Comparison of ENCODE assay signal across 18 cellular contexts in genomic region chr17:78878261-78878660, GRCh38. TPM values are rescaled to one million over a fixed set of nuclear protein-coding genes. Genes with fewer than 3 reads are reported as not detected.
DNase-seq lines count a peak whose midpoint lies in the region; ATAC-seq, FAIRE-seq and TF ChIP-seq lines count a peak whose summit lies in the region.
"Had no signal": no experiment of that assay in that cellular context is flagged by ENCODE, and none has a peak within 500 bp of the region (broad histone marks: within the 10 kb centered on the region; RNA-seq: fewer than 3 reads in every experiment).

No MANE protein-coding gene starts in this region.

- TF ChIP-seq CTCF in astrocyte (IDR thresholded peaks at IDR 0.05; ENCODE audit: insufficient read depth, low read depth, low read length) (no peak), transverse colon (IDR thresholded peaks at IDR 0.05) (no peak), psoas muscle (IDR thresholded peaks at IDR 0.05) (no peak)

- peak overlapping the region; percentile 30 for H3K27ac Mint-ChIP-seq in activated T-cell treated with anti-CD3 and anti-CD28 coated beads, Interleukin-2, amount 50 U/mL, for 24 hours
- H3K27ac Mint-ChIP-seq in astrocyte (ENCODE audit: unreplicated experiment) = no peak overlapping the region
- peak overlapping the region in 7 of 9 donors; percentile 54 to 91 (median 72) for H3K27ac Mint-ChIP-seq in naive thymus-derived CD4-positive, alpha-beta T cell

- ATAC-seq in naive thymus-derived CD4-positive, alpha-beta T cell = no peak
- ATAC-seq in psoas muscle = no peak

- peak overlapping the region; percentile 73 for H3K9ac ChIP-seq in astrocyte (ENCODE audit: low read length)

- CTCF ChIA-PET in naive thymus-derived CD4-positive, alpha-beta T cell (lab: Charles Lee) = no interaction called here

- no peak overlapping the region for H3K4me3 Mint-ChIP-seq in activated T-cell treated with anti-CD3 and anti-CD28 coated beads, Interleukin-2, amount 50 U/mL, for 24 hours
- H3K4me3 Mint-ChIP-seq in astrocyte (ENCODE audit: unreplicated experiment) = no peak overlapping the region
- peak overlapping the region in 7 of 10 donors; percentile 7 to 87 (median 49) for H3K4me3 Mint-ChIP-seq in naive thymus-derived CD4-positive, alpha-beta T cell

- no peak for TF ChIP-seq POLR2A in transverse colon (IDR thresholded peaks at IDR 0.05)

- POLR2A ChIA-PET in naive thymus-derived CD4-positive, alpha-beta T cell (lab: Charles Lee) = no interaction called here

- H3K36me3 ChIP-seq in astrocyte (ENCODE audit: insufficient read depth, low read length) (no peaks in the 10 kb centered on the region), transverse colon (no peaks in the 10 kb centered on the region), psoas muscle (ENCODE audit: insufficient read depth in 1 of 2, low read depth in 1 of 2) (no peaks in the 10 kb centered on the region)
- H3K36me3 ChIP-seq in naive thymus-derived CD4-positive, alpha-beta T cell (ENCODE audit: control insufficient read depth in 2 of 3, insufficient read depth in 3 of 3, low read length in 3 of 3) = no peaks in the 10 kb centered on the region
- H3K36me3 ChIP-seq: thyroid gland had no signal

- H3K27ac ChIP-seq in astrocyte (ENCODE audit: low read depth, low read length) (peak overlapping the region; percentile 3), transverse colon (peak overlapping the region in 3 of 4 donors; percentile 85 to 87 (median 86)), psoas muscle (no peak overlapping the region)
- H3K27ac ChIP-seq in naive thymus-derived CD4-positive, alpha-beta T cell (ENCODE audit: low read depth, low read length) = no peak overlapping the region

- no peak overlapping the region for H3K4me2 ChIP-seq in astrocyte (ENCODE audit: low read length)

- TF ChIP-seq EP300 in transverse colon (IDR thresholded peaks at IDR 0.05; ENCODE audit: low read depth) = no peak

- FAIRE-seq in astrocyte (lab: Jason Lieb, UNC) = no peak

- H3K9me3 Mint-ChIP-seq in activated T-cell treated with anti-CD3 and anti-CD28 coated beads, Interleukin-2, amount 50 U/mL, for 24 hours = no peaks in the 10 kb centered on the region
- no peaks in the 10 kb centered on the region for H3K9me3 Mint-ChIP-seq in astrocyte (ENCODE audit: unreplicated experiment)
- no peaks in the 10 kb centered on the region for H3K9me3 Mint-ChIP-seq in naive thymus-derived CD4-positive, alpha-beta T cell
- H3K9me3 Mint-ChIP-seq: CD4-positive, alpha-beta memory T cell; immature natural killer cell had no signal

- WGBS in transverse colon (ENCODE audit: low coverage in 1 of 2), 2 donors = 93% methylated on average over 15 of the region's 15 CpGs; no CpG with 5 or more reads in 1 of the 2 donors
- WGBS in psoas muscle, 3 donors = 92 to 95% (median 95%) methylated on average over 15 of the region's 15 CpGs

- in situ Hi-C loops in transverse colon (cut with MboI; ENCODE audit: low pct_ligation_motif_present in 1 of 4, low pct_unique_long_range_greater_than_20kb in 1 of 4, low sequenced_read_pairs in 3 of 4) = no loop called here

- DNase-seq in activated T-cell treated with anti-CD3 and anti-CD28 coated beads, Interleukin-2, amount 50 U/mL, for 24 hours = no peak
- DNase-seq in activated T-cell treated with anti-CD3 and anti-CD28 coated beads, Interleukin-2, amount 50 U/mL, for 1 hour = no peak
- DNase-seq in astrocyte (ENCODE audit: low read depth) = no peak
- no peak for DNase-seq in naive thymus-derived CD4-positive, alpha-beta T cell
- DNase-seq in transverse colon = no peak
- DNase-seq in psoas muscle = no peak
- DNase-seq in NCI-H1048 (lab: John Stamatoyannopoulos, UW) = no peak
- no peak for DNase-seq in NCI-H2029 (lab: John Stamatoyannopoulos, UW)
- DNase-seq: CD4-positive, alpha-beta memory T cell; DMS53; effector CD8-positive, alpha-beta T cell; head of caudate nucleus; immature natural killer cell; NCI-H1436 treated with DMSO at 0.1 percent for 48 hours; NK-92 treated with Interleukin-12 subunit alpha and Interleukin-12 subunit beta, amount 100 ng/mL, for 24 hours; RPMI8226; thyroid gland had no signal

- intact Hi-C loops in naive thymus-derived CD4-positive, alpha-beta T cell (cut with micrococcal nuclease) = no loop called here
- intact Hi-C loops in transverse colon (cut with DNase I; ENCODE audit: low total_unique reads) (no loop called here), psoas muscle (cut with DNase I) (loop anchor here in 1 of 2 donors (5.0 kb wide), 1 partner anchor 54 kb away; no protein-coding TSS in a partner anchor)

- no peaks in the 10 kb centered on the region for H3K36me3 Mint-ChIP-seq in activated T-cell treated with anti-CD3 and anti-CD28 coated beads, Interleukin-2, amount 50 U/mL, for 24 hours (ENCODE audit: low read depth)
- H3K36me3 Mint-ChIP-seq in astrocyte (ENCODE audit: low read depth, unreplicated experiment) = peaks cover 23% of the 10 kb centered on the region
- no peaks in the 10 kb centered on the region for H3K36me3 Mint-ChIP-seq in naive thymus-derived CD4-positive, alpha-beta T cell
- H3K36me3 Mint-ChIP-seq: CD4-positive, alpha-beta memory T cell had no signal

- peaks cover 7% of the 10 kb centered on the region for H3K27me3 Mint-ChIP-seq in activated T-cell treated with anti-CD3 and anti-CD28 coated beads, Interleukin-2, amount 50 U/mL, for 24 hours
- H3K27me3 Mint-ChIP-seq in astrocyte (ENCODE audit: low read depth, unreplicated experiment) = no peaks in the 10 kb centered on the region
- peaks cover 0 to 25% (median 0%) of the 10 kb centered on the region in 5 donors for H3K27me3 Mint-ChIP-seq in naive thymus-derived CD4-positive, alpha-beta T cell

- H3K4me1 ChIP-seq in astrocyte (ENCODE audit: insufficient read depth, low read length) (peaks cover 50% of the 10 kb centered on the region), transverse colon (peaks cover 30 to 66% (median 34%) of the 10 kb centered on the region in 4 donors), psoas muscle (peaks cover 48% of the 10 kb centered on the region)
- peaks cover 0 to 17% of the 10 kb centered on the region in 2 donors for H3K4me1 ChIP-seq in naive thymus-derived CD4-positive, alpha-beta T cell (ENCODE audit: control insufficient read depth in 2 of 2, insufficient read depth in 2 of 2, low read length in 2 of 2)

- H3K4me1 Mint-ChIP-seq in activated T-cell treated with anti-CD3 and anti-CD28 coated beads, Interleukin-2, amount 50 U/mL, for 24 hours (ENCODE audit: low read depth) = peaks cover 19% of the 10 kb centered on the region
- H3K4me1 Mint-ChIP-seq in astrocyte (ENCODE audit: low read depth, unreplicated experiment) = peaks cover 31% of the 10 kb centered on the region
- H3K4me1 Mint-ChIP-seq in naive thymus-derived CD4-positive, alpha-beta T cell = peaks cover 20 to 37% (median 32%) of the 10 kb centered on the region in 7 donors

- H3K4me3 ChIP-seq in astrocyte (ENCODE audit: insufficient read depth, low read depth, low read length) (no peak overlapping the region), transverse colon (no peak overlapping the region), psoas muscle (no peak overlapping the region)
- no peak overlapping the region for H3K4me3 ChIP-seq in naive thymus-derived CD4-positive, alpha-beta T cell (ENCODE audit: low read length)
- H3K4me3 ChIP-seq: lung, thyroid gland had no signal

- peaks cover 33% of the 10 kb centered on the region for H4K20me1 ChIP-seq in astrocyte (ENCODE audit: insufficient read depth, low read length)

- H3K9me3 ChIP-seq in astrocyte (ENCODE audit: insufficient read depth, low read depth, low read length) (no peaks in the 10 kb centered on the region), transverse colon (no peaks in the 10 kb centered on the region), psoas muscle (no peaks in the 10 kb centered on the region)
- no peaks in the 10 kb centered on the region for H3K9me3 ChIP-seq in naive thymus-derived CD4-positive, alpha-beta T cell (ENCODE audit: control insufficient read depth in 2 of 3, low read length in 3 of 3)
- H3K9me3 ChIP-seq: thyroid gland had no signal

- H3K27me3 ChIP-seq in astrocyte (ENCODE audit: insufficient read depth, low read length) (no peaks in the 10 kb centered on the region), transverse colon (no peaks in the 10 kb centered on the region), psoas muscle (ENCODE audit: insufficient read depth in 3 of 3, low read length in 2 of 3) (no peaks in the 10 kb centered on the region)
- H3K27me3 ChIP-seq in naive thymus-derived CD4-positive, alpha-beta T cell (ENCODE audit: control insufficient read depth in 2 of 2, insufficient read depth in 2 of 2, low read length in 2 of 2) = no peaks in the 10 kb centered on the region
- H3K27me3 ChIP-seq: thyroid gland had no signal

- H2AFZ ChIP-seq in astrocyte (ENCODE audit: low read depth, low read length) = no peak overlapping the region

- H3K79me2 ChIP-seq in astrocyte (ENCODE audit: insufficient read depth, low read length) = peaks cover 78% of the 10 kb centered on the region

RNA-seq across cellular contexts. Expression of gene CEP295NL, which starts 24.7 kb away (rescaled TPM):
- total RNA-seq in astrocyte = 1.3 and 1.6 TPM in 2 replicates
- total RNA-seq in naive thymus-derived CD4-positive, alpha-beta T cell = 10 to 100 TPM in 1 of 5 experiments, 1 to 10 TPM in 1, under 1 TPM in 2, not detected in 1; 0.19 to 14.1 (median 1.8) TPM
- not detected for polyA plus RNA-seq in naive thymus-derived CD4-positive, alpha-beta T cell
- total RNA-seq in transverse colon = 1 to 10 TPM; 1.8 to 3.0 (median 2.5) TPM
- under 1 TPM; 0.19 to 0.52 (median 0.43) TPM for total RNA-seq in psoas muscle
- under 1 TPM in 1 of 3 donors, not detected in 2; 0.04 TPM for polyA plus RNA-seq in psoas muscle
- polyA plus RNA-seq: CD4-positive, alpha-beta memory T cell; immature natural killer cell had no signal

RNA-seq across cellular contexts. Expression of gene USP36, which starts 37.6 kb away (rescaled TPM):
- 48.1 and 51.0 TPM in 2 replicates for total RNA-seq in astrocyte
- 100 to 1,000 TPM; 107 to 414 (median 154) TPM for total RNA-seq in naive thymus-derived CD4-positive, alpha-beta T cell
- 10 to 100 TPM; 37.4 to 46.9 TPM for polyA plus RNA-seq in naive thymus-derived CD4-positive, alpha-beta T cell
- 10 to 100 TPM; 28.5 to 96.5 (median 63.5) TPM for total RNA-seq in transverse colon
- total RNA-seq in psoas muscle = 10 to 100 TPM; 24.2 to 40.5 (median 28.8) TPM
- polyA plus RNA-seq in psoas muscle = 10 to 100 TPM; 14.0 to 23.7 (median 20.6) TPM

RNA-seq across cellular contexts. Expression of gene TIMP2, which starts 46.9 kb away (rescaled TPM):
- total RNA-seq in astrocyte (184 and 187 TPM in 2 replicates), transverse colon (10 to 100 TPM; 32.2 to 70.7 (median 54.6) TPM), psoas muscle (10 to 100 TPM; 18.5 to 53.6 (median 25.2) TPM)
- total RNA-seq in naive thymus-derived CD4-positive, alpha-beta T cell = 10 to 100 TPM in 1 of 5 experiments, 1 to 10 TPM in 4; 1.2 to 46.1 (median 5.8) TPM
- polyA plus RNA-seq in naive thymus-derived CD4-positive, alpha-beta T cell = under 1 TPM; 0.23 to 0.31 TPM
- polyA plus RNA-seq in psoas muscle = 10 to 100 TPM; 10.3 to 12.7 (median 10.6) TPM

Comparison
In these comparisons a context has a peak if more than half of its experiments do, and no peak if none do; other contexts are left out.
1. H3K4me3 Mint-ChIP-seq: peak in naive thymus-derived CD4-positive, alpha-beta T cell (7 of 10); none in activated T-cell treated with anti-CD3 and anti-CD28 coated beads, Interleukin-2, amount 50 U/mL, for 24 hours (single experiment) and astrocyte (single experiment).
2. H3K27ac ChIP-seq: peak in astrocyte (single experiment) and transverse colon (3 of 4); none in naive thymus-derived CD4-positive, alpha-beta T cell (single experiment) and psoas muscle (single experiment).